ENCODE assay signal across 15 cellular contexts in the genomic region with DNA sequence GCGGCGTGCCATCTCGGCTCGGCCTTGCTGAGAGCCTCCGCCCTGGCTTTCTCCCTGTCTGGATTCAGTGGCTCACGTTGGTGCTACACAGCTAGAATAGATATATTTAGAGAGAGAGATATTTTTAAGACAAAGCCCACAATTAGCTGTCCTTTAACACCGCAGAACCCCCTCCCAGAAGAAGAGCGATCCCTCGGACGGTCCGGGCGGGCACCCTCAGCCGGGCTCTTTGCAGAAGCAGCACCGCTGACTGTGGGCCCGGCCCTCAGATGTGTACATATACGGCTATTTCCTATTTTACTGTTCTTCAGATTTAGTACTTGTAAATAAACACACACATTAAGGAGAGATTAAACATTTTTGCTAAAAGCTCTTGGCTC. TPM values are rescaled to one million over a fixed set of nuclear protein-coding genes. Genes with fewer than 3 reads are reported as not detected.
DNase-seq lines count a peak whose midpoint lies in the region; ATAC-seq and TF ChIP-seq lines count a peak whose summit lies in the region.
"Had no signal": no experiment of that assay in that cellular context is flagged by ENCODE, and none has a peak within 500 bp of the region (broad histone marks: within the 10 kb centered on the region; RNA-seq: fewer than 3 reads in every experiment).

No MANE protein-coding gene starts in this region.

- no peak overlapping the region for H3K27ac Mint-ChIP-seq in CD14-positive monocyte
- H3K27ac Mint-ChIP-seq in glutamatergic neuron (ENCODE audit: unreplicated experiment) = peak overlapping the region; percentile 10
- H3K27ac Mint-ChIP-seq: CD4-positive, alpha-beta memory T cell had no signal

- TF ChIP-seq EP300 in sigmoid colon (IDR thresholded peaks at IDR 0.05) = no peak

- DNase-seq in CD14-positive monocyte (ENCODE audit: low spot score) (peak; percentile 29), RWPE2 (ENCODE audit: low spot score) (peak; percentile 54), glutamatergic neuron (no peak), sigmoid colon (peak; percentile 29), vagina (ENCODE audit: extremely low spot score in 2 of 2) (no peak), omental fat pad (ENCODE audit: low spot score) (no peak)
- DNase-seq in activated CD4-positive, alpha-beta T cell treated with anti-CD3 and anti-CD28 coated beads for 48 hours = no peak
- DNase-seq: ACHN; CD4-positive, alpha-beta memory T cell; DND-41; GF-D8; MG63; NCI-H1092 treated with DMSO at 0.1 percent for 48 hours; NCI-H1694 treated with DMSO at 0.1 percent for 48 hours had no signal

- peak overlapping the region; percentile 48 for H3K27ac ChIP-seq in RWPE2 (ENCODE audit: poor library complexity, severe bottlenecking)
- no peak overlapping the region for H3K27ac ChIP-seq in sigmoid colon
- H3K27ac ChIP-seq in vagina = no peak overlapping the region

- H3K36me3 ChIP-seq in RWPE2 (ENCODE audit: low read depth) (no peaks in the 10 kb centered on the region; the same call in 1 of the 2 replicates), sigmoid colon (peaks cover 0 to 27% (median 15%) of the 10 kb centered on the region in 4 donors), vagina (peaks cover 0 to 10% of the 10 kb centered on the region in 2 donors)

- H3K9me3 ChIP-seq in RWPE2 (ENCODE audit: severe bottlenecking) = no peaks in the 10 kb centered on the region
- no peaks in the 10 kb centered on the region for H3K9me3 ChIP-seq in sigmoid colon
- no peaks in the 10 kb centered on the region for H3K9me3 ChIP-seq in vagina
- H3K9me3 ChIP-seq: MG63 had no signal

- H3K27me3 ChIP-seq in RWPE2 (ENCODE audit: insufficient read depth, poor library complexity, severe bottlenecking) = no peaks in the 10 kb centered on the region
- peaks cover 0 to 24% (median 2%) of the 10 kb centered on the region in 3 donors for H3K27me3 ChIP-seq in sigmoid colon
- no peaks in the 10 kb centered on the region for H3K27me3 ChIP-seq in vagina
- H3K27me3 ChIP-seq: MG63 had no signal

- TF ChIP-seq CTCF in CD14-positive monocyte (IDR thresholded peaks at IDR 0.05) (no peak), RWPE2 (IDR thresholded peaks at IDR 0.05; ENCODE audit: poor library complexity, severe bottlenecking) (no peak), glutamatergic neuron (IDR thresholded peaks at IDR 0.05; ENCODE audit: partially characterized antibody, unreplicated experiment) (no peak), sigmoid colon (IDR thresholded peaks at IDR 0.05) (no peak), vagina (IDR thresholded peaks at IDR 0.05) (no peak), omental fat pad (IDR thresholded peaks at IDR 0.05) (no peak)

- H3K27me3 Mint-ChIP-seq in CD14-positive monocyte (ENCODE audit: low read depth in 3 of 3) (peaks cover 0 to 4% (median 4%) of the 10 kb centered on the region in 3 donors), glutamatergic neuron (ENCODE audit: unreplicated experiment) (peaks cover 3% of the 10 kb centered on the region)

- H3K36me3 Mint-ChIP-seq in CD14-positive monocyte = no peaks in the 10 kb centered on the region
- no peaks in the 10 kb centered on the region for H3K36me3 Mint-ChIP-seq in glutamatergic neuron (ENCODE audit: unreplicated experiment)

- H3K4me1 Mint-ChIP-seq in CD14-positive monocyte (no peaks in the 10 kb centered on the region), glutamatergic neuron (ENCODE audit: low read depth, unreplicated experiment) (peaks cover 10% of the 10 kb centered on the region)
- H3K4me1 Mint-ChIP-seq: CD4-positive, alpha-beta memory T cell had no signal

- peaks cover 11% of the 10 kb centered on the region for H3K4me1 ChIP-seq in RWPE2 (ENCODE audit: insufficient read depth, poor library complexity, severe bottlenecking)
- H3K4me1 ChIP-seq in sigmoid colon = no peaks in the 10 kb centered on the region
- H3K4me1 ChIP-seq in vagina = peaks cover 22% of the 10 kb centered on the region

- H3K4me3 ChIP-seq in RWPE2 (ENCODE audit: severe bottlenecking) (no peak overlapping the region), sigmoid colon (no peak overlapping the region), vagina (no peak overlapping the region)
- H3K4me3 ChIP-seq: MG63 had no signal

- ATAC-seq in RWPE2 (ENCODE audit: low read depth) (no peak), HG03342 (IDR thresholded peaks at IDR 0.05; ENCODE audit: unreplicated experiment) (no peak), omental fat pad (ENCODE audit: low FRiP score) (no peak)

- no peak for TF ChIP-seq POLR2A in sigmoid colon (IDR thresholded peaks at IDR 0.05)
- TF ChIP-seq POLR2A in vagina (IDR thresholded peaks at IDR 0.05) = no peak

- WGBS in sigmoid colon, 2 donors = 50 to 80% methylated on average over 16 of the region's 16 CpGs

- intact Hi-C loops in CD14-positive monocyte (cut with micrococcal nuclease) (no loop called here), sigmoid colon (cut with DNase I) (no loop called here), vagina (cut with DNase I) (no loop called here)

- H3K4me3 Mint-ChIP-seq in CD14-positive monocyte (no peak overlapping the region), glutamatergic neuron (ENCODE audit: unreplicated experiment) (no peak overlapping the region)
- H3K4me3 Mint-ChIP-seq: CD4-positive, alpha-beta memory T cell had no signal

- H3K9me3 Mint-ChIP-seq in CD14-positive monocyte = no peaks in the 10 kb centered on the region
- peaks cover 16% of the 10 kb centered on the region for H3K9me3 Mint-ChIP-seq in glutamatergic neuron (ENCODE audit: unreplicated experiment)
- H3K9me3 Mint-ChIP-seq: CD4-positive, alpha-beta memory T cell had no signal

RNA-seq across cellular contexts. Expression of a gene that starts 54.1 kb away (rescaled TPM):
- not detected for polyA plus RNA-seq in CD14-positive monocyte
- 110 TPM for total RNA-seq in glutamatergic neuron (ENCODE audit: unreplicated experiment)
- total RNA-seq in sigmoid colon = 10 to 100 TPM in 2 of 4 donors, 1 to 10 TPM in 2; 7.5 to 29.6 (median 13.0) TPM
- 10 to 100 TPM in 1 of 3 donors, 1 to 10 TPM in 1, under 1 TPM in 1; 0.60 to 15.3 (median 3.5) TPM for polyA plus RNA-seq in sigmoid colon
- 31.4 TPM for total RNA-seq in vagina
- 10 to 100 TPM; 21.7 to 56.4 (median 37.3) TPM for total RNA-seq in omental fat pad

Comparison
In these comparisons a context has a peak if more than half of its experiments do, and no peak if none do; other contexts are left out.
1. DNase-seq: peak in CD14-positive monocyte (single experiment), RWPE2 (single experiment) and sigmoid colon (single experiment); none in glutamatergic neuron (single experiment), vagina (0 of 2), omental fat pad (single experiment) and activated CD4-positive, alpha-beta T cell treated with anti-CD3 and anti-CD28 coated beads for 48 hours (single experiment).